26 cellular contexts compared by ENCODE assay signal in the genomic region with DNA sequence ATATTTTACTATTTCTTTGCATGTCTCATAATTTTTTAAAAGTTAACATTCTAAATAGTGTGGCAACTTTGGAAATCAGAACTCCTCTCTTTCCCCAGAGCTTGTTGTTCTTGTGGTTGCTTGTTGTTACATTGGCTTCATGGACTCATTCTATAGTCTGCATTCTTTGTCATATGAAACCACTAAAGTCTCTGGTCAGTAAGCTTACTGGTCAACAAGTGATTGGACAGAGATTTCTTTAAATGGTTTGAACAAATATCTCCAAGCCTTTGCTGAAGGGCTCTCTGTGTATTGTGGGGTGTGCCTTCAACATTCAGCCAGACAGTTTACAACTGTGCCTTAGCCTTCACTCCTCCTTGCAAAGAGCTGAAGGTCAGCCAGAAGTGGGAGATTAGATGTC.
DNase-seq lines count a peak whose midpoint lies in the region; ATAC-seq and TF ChIP-seq lines count a peak whose summit lies in the region.
"Had no signal": no experiment of that assay in that cellular context is flagged by ENCODE, and none has a peak within 500 bp of the region (broad histone marks: within the 10 kb centered on the region; RNA-seq: fewer than 3 reads in every experiment).

No MANE protein-coding gene starts in this region.

- H4K20me1 ChIP-seq in hepatocyte (ENCODE audit: insufficient read depth, poor library complexity, severe bottlenecking), result no peaks in the 10 kb centered on the region
- H4K20me1 ChIP-seq: BLaER1 treated with 17β-estradiol and CSF1 and Interleukin-3, amounts not matched to agents 10 nM and 100 nM had no signal

- H2AFZ ChIP-seq in hepatocyte, result no peak overlapping the region
- H2AFZ ChIP-seq: GM23338 had no signal

- H3K79me2 ChIP-seq in hepatocyte, result no peaks in the 10 kb centered on the region

- H3K4me2 ChIP-seq in hepatocyte, result no peak overlapping the region
- H3K4me2 ChIP-seq: BLaER1 treated with 17β-estradiol and CSF1 and Interleukin-3, amounts not matched to agents 10 nM and 100 nM; GM23338 had no signal

- DNase-seq in LHCN-M2 (ENCODE audit: low read depth), result peak; percentile 35
- peak; percentile 46 for DNase-seq in choroid plexus epithelial cell (ENCODE audit: low read depth)
- DNase-seq in hepatocyte (ENCODE audit: low spot score), result no peak
- DNase-seq in natural killer cell treated with Interleukin-12 subunit alpha and Interleukin-12 subunit beta and Interleukin-15 and Interleukin-18, amount 100 ng/mL, for 72 hours (ENCODE audit: low spot score), result no peak
- DNase-seq in gastrocnemius medialis, result no peak
- DNase-seq in suprapubic skin (ENCODE audit: low spot score in 2 of 2), result no peak
- DNase-seq: AML-193; CD4-positive, alpha-beta T cell; COR-L47; DMS53; GDM1; H9; KG1; MM.1S; NCI-H1417 treated with DMSO at 0.1 percent for 48 hours; NCI-H1694 treated with DMSO at 0.1 percent for 48 hours; NCI-H2081; NCI-H2227 treated with DMSO at 0.1 percent for 48 hours; NCI-H510A; NCI-H69; SHP77 treated with DMSO at 0.1 percent for 48 hours had no signal

- H3K4me3 ChIP-seq in choroid plexus epithelial cell (ENCODE audit: low read depth, low read length) (no peak overlapping the region), hepatocyte (no peak overlapping the region), gastrocnemius medialis (no peak overlapping the region), suprapubic skin (no peak overlapping the region)
- H3K4me3 ChIP-seq: BLaER1 treated with 17β-estradiol and CSF1 and Interleukin-3, amounts not matched to agents 10 nM and 100 nM; GM12878; GM23338 had no signal

- H3K36me3 ChIP-seq in hepatocyte (replicated peaks; ENCODE audit: insufficient read depth, low read depth) (no peaks in the 10 kb centered on the region), gastrocnemius medialis (no peaks in the 10 kb centered on the region), suprapubic skin (no peaks in the 10 kb centered on the region)
- H3K36me3 ChIP-seq: BLaER1 treated with 17β-estradiol and CSF1 and Interleukin-3, amounts not matched to agents 10 nM and 100 nM had no signal

- H3K36me3 Mint-ChIP-seq in natural killer cell treated with Interleukin-12 subunit alpha and Interleukin-12 subunit beta and Interleukin-15 and Interleukin-18, amount 100 ng/mL, for 72 hours, result peaks cover 8% of the 10 kb centered on the region

- H3K27ac Mint-ChIP-seq in natural killer cell treated with Interleukin-12 subunit alpha and Interleukin-12 subunit beta and Interleukin-15 and Interleukin-18, amount 100 ng/mL, for 72 hours, result peak overlapping the region; percentile 53 to 69
- H3K27ac Mint-ChIP-seq: CD4-positive, alpha-beta T cell; GM23338; H9 had no signal

- no peaks in the 10 kb centered on the region for H3K9me2 ChIP-seq in hepatocyte (replicated peaks; ENCODE audit: insufficient read depth)

- H3K27me3 ChIP-seq in hepatocyte (no peaks in the 10 kb centered on the region), gastrocnemius medialis (no peaks in the 10 kb centered on the region), suprapubic skin (no peaks in the 10 kb centered on the region)

- TF ChIP-seq EP300 in suprapubic skin (IDR thresholded peaks at IDR 0.05), result no peak

- H3K4me1 Mint-ChIP-seq in natural killer cell treated with Interleukin-12 subunit alpha and Interleukin-12 subunit beta and Interleukin-15 and Interleukin-18, amount 100 ng/mL, for 72 hours (ENCODE audit: low read depth in 2 of 2), result peaks cover 45% of the 10 kb centered on the region in 2 donors
- H3K4me1 Mint-ChIP-seq: GM23338, H9 had no signal

- in situ Hi-C loops in gastrocnemius medialis (cut with MboI; ENCODE audit: low sequenced_read_pairs in 4 of 4), result no loop called here

- no peak for ATAC-seq in natural killer cell treated with Interleukin-12 subunit alpha and Interleukin-12 subunit beta and Interleukin-15 and Interleukin-18, amount 100 ng/mL, for 72 hours
- no peak for ATAC-seq in HG02623 (IDR thresholded peaks at IDR 0.05; ENCODE audit: unreplicated experiment)
- no peak for ATAC-seq in gastrocnemius medialis
- ATAC-seq in GM19324 (IDR thresholded peaks at IDR 0.05; ENCODE audit: low FRiP score, unreplicated experiment), result no peak
- ATAC-seq: GM12878, GM23338 had no signal

- H3K4me3 Mint-ChIP-seq in natural killer cell treated with Interleukin-12 subunit alpha and Interleukin-12 subunit beta and Interleukin-15 and Interleukin-18, amount 100 ng/mL, for 72 hours, result no peak overlapping the region
- H3K4me3 Mint-ChIP-seq: CD4-positive, alpha-beta T cell; GM23338; H9 had no signal

- TF ChIP-seq POLR2A in gastrocnemius medialis (IDR thresholded peaks at IDR 0.05) (no peak), suprapubic skin (IDR thresholded peaks at IDR 0.05) (no peak)

- H3K27ac ChIP-seq in hepatocyte, result peak overlapping the region; percentile 20
- H3K27ac ChIP-seq in gastrocnemius medialis, result no peak overlapping the region
- no peak overlapping the region for H3K27ac ChIP-seq in suprapubic skin
- H3K27ac ChIP-seq: BLaER1 treated with 17β-estradiol and CSF1 and Interleukin-3, amounts not matched to agents 10 nM and 100 nM had no signal

- intact Hi-C loops in gastrocnemius medialis (cut with DNase I; ENCODE audit: low total_unique reads), result no loop called here

- peaks cover 3% of the 10 kb centered on the region for H3K4me1 ChIP-seq in hepatocyte (ENCODE audit: insufficient read depth)
- H3K4me1 ChIP-seq in gastrocnemius medialis, result no peaks in the 10 kb centered on the region
- no peaks in the 10 kb centered on the region for H3K4me1 ChIP-seq in suprapubic skin
- H3K4me1 ChIP-seq: BLaER1 treated with 17β-estradiol and CSF1 and Interleukin-3, amounts not matched to agents 10 nM and 100 nM had no signal

- peaks cover 0 to 9% of the 10 kb centered on the region in 2 donors for H3K27me3 Mint-ChIP-seq in natural killer cell treated with Interleukin-12 subunit alpha and Interleukin-12 subunit beta and Interleukin-15 and Interleukin-18, amount 100 ng/mL, for 72 hours
- H3K27me3 Mint-ChIP-seq: CD4-positive, alpha-beta T cell had no signal

- no peaks in the 10 kb centered on the region for H3K9me3 ChIP-seq in hepatocyte (ENCODE audit: low read depth)
- H3K9me3 ChIP-seq in gastrocnemius medialis, result no peaks in the 10 kb centered on the region
- H3K9me3 ChIP-seq in suprapubic skin, result no peaks in the 10 kb centered on the region
- H3K9me3 ChIP-seq: BLaER1 treated with 17β-estradiol and CSF1 and Interleukin-3, amounts not matched to agents 10 nM and 100 nM had no signal

- no peaks in the 10 kb centered on the region for H3K9me3 Mint-ChIP-seq in natural killer cell treated with Interleukin-12 subunit alpha and Interleukin-12 subunit beta and Interleukin-15 and Interleukin-18, amount 100 ng/mL, for 72 hours
- H3K9me3 Mint-ChIP-seq: CD4-positive, alpha-beta T cell; GM23338 had no signal

- TF ChIP-seq CTCF in choroid plexus epithelial cell (conservative IDR thresholded peaks at IDR 0.05; ENCODE audit: low read depth, low read length) (no peak), hepatocyte (IDR thresholded peaks at IDR 0.05; ENCODE audit: poor library complexity) (no peak), gastrocnemius medialis (IDR thresholded peaks at IDR 0.05 in 4 of 5, conservative IDR thresholded peaks at IDR 0.05 in 1 of 5) (no peak), suprapubic skin (IDR thresholded peaks at IDR 0.05) (no peak)

Comparison
In these comparisons a context has a peak if more than half of its experiments do, and no peak if none do; other contexts are left out.
1. DNase-seq: peak in LHCN-M2 (single experiment) and choroid plexus epithelial cell (single experiment); none in hepatocyte (single experiment), natural killer cell treated with Interleukin-12 subunit alpha and Interleukin-12 subunit beta and Interleukin-15 and Interleukin-18, amount 100 ng/mL, for 72 hours (single experiment), gastrocnemius medialis (0 of 2) and suprapubic skin (0 of 2).